In the genomic region with DNA sequence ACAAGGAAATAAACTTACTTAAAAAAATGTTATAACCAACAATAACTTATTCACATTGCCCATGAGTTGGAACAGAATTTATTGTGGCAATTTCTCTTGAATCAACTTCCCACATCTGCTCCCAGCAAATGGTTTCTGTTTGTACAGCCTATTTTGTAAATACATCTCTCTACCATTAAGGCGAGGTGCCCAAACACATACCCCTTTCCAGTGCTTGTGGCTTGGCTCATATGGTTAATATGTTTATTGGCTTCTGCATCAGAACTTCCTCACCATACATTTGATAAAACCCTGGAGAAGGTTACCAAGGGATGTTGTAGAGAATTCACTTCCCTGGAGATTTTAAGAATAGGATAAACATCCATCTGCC, we compare ENCODE assay signal across 9 cellular contexts.
DNase-seq lines count a peak whose midpoint lies in the region; TF ChIP-seq lines count a peak whose summit lies in the region.
"Had no signal": no experiment of that assay in that cellular context is flagged by ENCODE, and none has a peak within 500 bp of the region (broad histone marks: within the 10 kb centered on the region; RNA-seq: fewer than 3 reads in every experiment).

No MANE protein-coding gene starts in this region.

- H3K4me2 ChIP-seq in H9 (ENCODE audit: insufficient read depth, insufficient read length, low read length) (peak overlapping the region; percentile 47), PC-9 (peak overlapping the region; percentile 92), smooth muscle cell (peak overlapping the region; percentile 99)

- peak overlapping the region; percentile 83 to 100; a peak in 4 of 5 replicates for H3K4me3 Mint-ChIP-seq in H9
- peak overlapping the region in 3 of 8 donors; percentile 2 to 7 (median 5) for H3K4me3 Mint-ChIP-seq in CD4-positive, alpha-beta memory T cell

- peaks cover 28% of the 10 kb centered on the region; the same call in 1 of the 2 replicates for H3K79me2 ChIP-seq in H9 (ENCODE audit: insufficient read depth, low read length)
- H3K79me2 ChIP-seq in PC-9 (ENCODE audit: low read depth): peaks cover 77% of the 10 kb centered on the region
- H3K79me2 ChIP-seq in smooth muscle cell (ENCODE audit: low read depth): peaks cover 56% of the 10 kb centered on the region

- H2BK120ac ChIP-seq in H9 (ENCODE audit: low read depth, low read length, poor library complexity, severe bottlenecking): no peak overlapping the region

- no peak overlapping the region for H2BK12ac ChIP-seq in H9 (ENCODE audit: insufficient read length, low read depth, low read length)

- H3K9me3 ChIP-seq in H9 (ENCODE audit: control insufficient read depth, low read depth, low read length) (no peaks in the 10 kb centered on the region), PC-9 (ENCODE audit: insufficient read depth, low read depth) (no peaks in the 10 kb centered on the region), smooth muscle cell (replicated peaks; ENCODE audit: low read depth) (no peaks in the 10 kb centered on the region), tibial nerve (no peaks in the 10 kb centered on the region)
- no peaks in the 10 kb centered on the region for H3K9me3 ChIP-seq in CD4-positive, alpha-beta memory T cell (ENCODE audit: control insufficient read depth in 1 of 2, low read length in 2 of 2)

- no peak overlapping the region for H3K27ac ChIP-seq in H9 (ENCODE audit: insufficient read length, low read depth, low read length)
- peak overlapping the region; percentile 78 for H3K27ac ChIP-seq in PC-9
- H3K27ac ChIP-seq in smooth muscle cell (ENCODE audit: low read depth): peak overlapping the region; percentile 4
- H3K27ac ChIP-seq in tibial nerve: peak overlapping the region in 2 of 4 donors; percentile 74 to 85
- no peak overlapping the region for H3K27ac ChIP-seq in CD4-positive, alpha-beta memory T cell (ENCODE audit: low read depth, low read length)

- H3K79me1 ChIP-seq in H9 (ENCODE audit: insufficient read depth, low read depth, low read length, poor library complexity, severe bottlenecking): peaks cover 4% of the 10 kb centered on the region

- CTCF ChIA-PET in PC-9 (lab: Charles Lee): no interaction called here
- CTCF ChIA-PET in CD4-positive, alpha-beta memory T cell (lab: Charles Lee; ENCODE audit: partially characterized antibody): no interaction called here

- H2BK5ac ChIP-seq in H9 (ENCODE audit: insufficient read length, low read length): no peak overlapping the region

- peaks cover 8% of the 10 kb centered on the region for H3K23me2 ChIP-seq in H9 (ENCODE audit: insufficient read length, low read depth, low read length, poor library complexity, severe bottlenecking)

- H3K4me3 ChIP-seq in PC-9 (peak overlapping the region; percentile 92), fibroblast of villous mesenchyme (ENCODE audit: low read depth, low read length) (peak overlapping the region; percentile 78), smooth muscle cell (peak overlapping the region; percentile 90), tibial nerve (no peak overlapping the region)
- no peak overlapping the region for H3K4me3 ChIP-seq in CD4-positive, alpha-beta memory T cell (ENCODE audit: low read length in 2 of 2)

- no peaks in the 10 kb centered on the region for H3K36me3 ChIP-seq in PC-9 (ENCODE audit: low read depth)
- H3K36me3 ChIP-seq in smooth muscle cell (ENCODE audit: low read depth): no peaks in the 10 kb centered on the region
- H3K36me3 ChIP-seq in tibial nerve: no peaks in the 10 kb centered on the region
- H3K36me3 ChIP-seq in CD4-positive, alpha-beta memory T cell (ENCODE audit: insufficient read depth, low read length): no peaks in the 10 kb centered on the region

- BruUV-seq in PC-9 (replicated peaks; lab: Mats Ljungman, UMichigan): no TSS peak

- no peak overlapping the region for H3T11ph ChIP-seq in H9 (ENCODE audit: low read length)

- TF ChIP-seq POLR2A in tibial nerve (IDR thresholded peaks at IDR 0.05): no peak

- POLR2A ChIA-PET in PC-9 (lab: Charles Lee; ENCODE audit: unreplicated experiment): interaction anchor here (0.7 kb wide), 1 partner anchor 436 kb away, joined by 6 read pairs; no protein-coding TSS in a partner anchor
- POLR2A ChIA-PET in CD4-positive, alpha-beta memory T cell (lab: Charles Lee; ENCODE audit: partially characterized antibody): no interaction called here

- no peak overlapping the region for H4K8ac ChIP-seq in H9 (replicated peaks; ENCODE audit: insufficient read length, low read depth, low read length)

- no CpG with 5 or more reads among the region's 1 CpG for WGBS in H9 (ENCODE audit: extremely low coverage, insufficient read length, low lambda C conversion rate)
- 72% methylated on average over 1 of the region's 1 CpG for WGBS in smooth muscle cell (ENCODE audit: low lambda C conversion rate)
- WGBS in tibial nerve, 2 donors: 92 to 93% methylated on average over 1 of the region's 1 CpG

- no peak overlapping the region for H3K14ac ChIP-seq in H9 (ENCODE audit: insufficient read depth, low read length)

- H2BK20ac ChIP-seq in H9 (ENCODE audit: low read depth, low read length, poor library complexity, severe bottlenecking): no peak overlapping the region

- H3K56ac ChIP-seq in H9 (ENCODE audit: insufficient read length, low read depth, low read length): no peak overlapping the region

- no peak overlapping the region for H3K23ac ChIP-seq in H9 (ENCODE audit: insufficient read length, low read depth, low read length)

- H3K27ac Mint-ChIP-seq in H9: no peak overlapping the region
- H3K27ac Mint-ChIP-seq in CD4-positive, alpha-beta memory T cell: no peak overlapping the region
- H3K27ac Mint-ChIP-seq: immature natural killer cell had no signal

- H3K4me1 Mint-ChIP-seq in H9: peaks cover 50 to 56% of the 10 kb centered on the region in 2 experiments
- peaks cover 12 to 25% (median 15%) of the 10 kb centered on the region in 4 donors for H3K4me1 Mint-ChIP-seq in CD4-positive, alpha-beta memory T cell

- DNase-seq in H9 (no peak), PC-9 (no peak), fibroblast of villous mesenchyme (ENCODE audit: low read depth) (peak; percentile 52), smooth muscle cell (lab: John Stamatoyannopoulos, UW; ENCODE audit: unreplicated experiment) (no peak), tibial nerve (ENCODE audit: low spot score in 2 of 2) (no peak), NCI-H2196 treated with DMSO at 0.1 percent for 48 hours (lab: John Stamatoyannopoulos, UW; ENCODE audit: unreplicated experiment) (no peak)
- no peak for DNase-seq in CD4-positive, alpha-beta memory T cell
- DNase-seq: activated effector memory CD4-positive, alpha-beta T cell treated with Interleukin-2 at 50 U/mL for 16 hours; immature natural killer cell had no signal

- TF ChIP-seq CTCF in H9 (conservative IDR thresholded peaks at IDR 0.05): no peak
- TF ChIP-seq CTCF in PC-9 (conservative IDR thresholded peaks at IDR 0.05): no peak
- TF ChIP-seq CTCF in fibroblast of villous mesenchyme (IDR thresholded peaks at IDR 0.05; ENCODE audit: insufficient read depth, low read depth, low read length): no peak
- no peak for TF ChIP-seq CTCF in smooth muscle cell (IDR thresholded peaks at IDR 0.05; ENCODE audit: borderline replicate concordance, insufficient read depth, poor library complexity, severe bottlenecking)
- TF ChIP-seq CTCF in tibial nerve (IDR thresholded peaks at IDR 0.05): no peak

- H3F3A ChIP-seq in PC-9 (ENCODE audit: insufficient read depth, low read depth): peaks cover 19% of the 10 kb centered on the region
- H3F3A ChIP-seq in smooth muscle cell (ENCODE audit: low read depth): no peaks in the 10 kb centered on the region

- H4K91ac ChIP-seq in H9 (ENCODE audit: insufficient read length, low read depth, low read length): no peak overlapping the region

- peaks cover 0 to 6% (median 3%) of the 10 kb centered on the region in 3 experiments; a peak in 1 of 7 replicates for H3K36me3 Mint-ChIP-seq in H9 (ENCODE audit: insufficient read depth in 1 of 3, low read depth in 3 of 3)
- H3K36me3 Mint-ChIP-seq in CD4-positive, alpha-beta memory T cell: no peaks in the 10 kb centered on the region

- H2AK5ac ChIP-seq in H9 (ENCODE audit: insufficient read length, low read length): no peak overlapping the region

- no peaks in the 10 kb centered on the region; the same call in 1 of the 2 replicates for H3K27me3 ChIP-seq in H9 (ENCODE audit: insufficient read depth, low read length)
- no peaks in the 10 kb centered on the region for H3K27me3 ChIP-seq in PC-9 (ENCODE audit: insufficient read depth, low read depth)
- H3K27me3 ChIP-seq in smooth muscle cell (ENCODE audit: low read depth): no peaks in the 10 kb centered on the region
- no peaks in the 10 kb centered on the region for H3K27me3 ChIP-seq in tibial nerve
- peaks cover 16% of the 10 kb centered on the region for H3K27me3 ChIP-seq in CD4-positive, alpha-beta memory T cell (ENCODE audit: insufficient read depth, low read length)

- H4K20me1 ChIP-seq in H9 (ENCODE audit: control insufficient read depth, insufficient read depth, insufficient read length) (no peaks in the 10 kb centered on the region), PC-9 (ENCODE audit: insufficient read depth) (no peaks in the 10 kb centered on the region), smooth muscle cell (ENCODE audit: low read depth) (no peaks in the 10 kb centered on the region)

- H2BK15ac ChIP-seq in H9 (ENCODE audit: low read depth, low read length): no peak overlapping the region

- H3K9ac ChIP-seq in H9 (ENCODE audit: extremely low read depth, insufficient read length, low read length): no peak overlapping the region
- peak overlapping the region; percentile 75 for H3K9ac ChIP-seq in smooth muscle cell (ENCODE audit: low read depth)

- H2AFZ ChIP-seq in H9 (ENCODE audit: low read length) (no peak overlapping the region), PC-9 (no peak overlapping the region), smooth muscle cell (ENCODE audit: low read depth) (no peak overlapping the region)

- no peak overlapping the region for H3K4ac ChIP-seq in H9 (ENCODE audit: low read depth, low read length)

- H3K18ac ChIP-seq in H9 (ENCODE audit: insufficient read length, low read depth, low read length): no peak overlapping the region

- no peak for TF ChIP-seq EP300 in tibial nerve (IDR thresholded peaks at IDR 0.05)

- intact Hi-C loops in PC-9 (cut with micrococcal nuclease; ENCODE audit: unreplicated experiment): loop anchor here (1.0 kb wide), 1 partner anchor 13 kb away; no protein-coding TSS in a partner anchor
- intact Hi-C loops in CD4-positive, alpha-beta memory T cell (cut with micrococcal nuclease): no loop called here

- no peaks in the 10 kb centered on the region for H3K9me3 Mint-ChIP-seq in H9
- H3K9me3 Mint-ChIP-seq in CD4-positive, alpha-beta memory T cell: no peaks in the 10 kb centered on the region

- H4K5ac ChIP-seq in H9 (ENCODE audit: insufficient read length, low read depth, low read length): no peak overlapping the region

- H3K27me3 Mint-ChIP-seq in H9 (ENCODE audit: low read depth): peaks cover 5% of the 10 kb centered on the region; the same call in 1 of the 2 replicates
- peaks cover 60 to 61% of the 10 kb centered on the region in 2 donors for H3K27me3 Mint-ChIP-seq in CD4-positive, alpha-beta memory T cell

- no peaks in the 10 kb centered on the region for H3K9me2 ChIP-seq in PC-9 (ENCODE audit: insufficient read depth)

- H3K4me1 ChIP-seq in H9 (ENCODE audit: insufficient read depth, low read length): peaks cover 13% of the 10 kb centered on the region
- peaks cover 43% of the 10 kb centered on the region for H3K4me1 ChIP-seq in PC-9 (replicated peaks; ENCODE audit: insufficient read depth)
- peaks cover 32% of the 10 kb centered on the region for H3K4me1 ChIP-seq in smooth muscle cell (ENCODE audit: low read depth)
- H3K4me1 ChIP-seq in tibial nerve: peaks cover 0 to 46% (median 7%) of the 10 kb centered on the region in 4 donors
- H3K4me1 ChIP-seq in CD4-positive, alpha-beta memory T cell (ENCODE audit: insufficient read depth, low read length): peaks cover 18% of the 10 kb centered on the region

Comparison
In these comparisons a context has a peak if more than half of its experiments do, and no peak if none do; other contexts are left out.
1. H3K27ac ChIP-seq: peak in PC-9 (single experiment) and smooth muscle cell (single experiment); none in H9 (single experiment) and CD4-positive, alpha-beta memory T cell (single experiment).
2. H3K4me2 ChIP-seq: peak in every context shown above with its lines; median percentile 99 in smooth muscle cell; 92 in PC-9; 47 in H9.
3. H3K4me3 ChIP-seq: peak in PC-9 (single experiment), fibroblast of villous mesenchyme (single experiment) and smooth muscle cell (single experiment); none in tibial nerve (0 of 4) and CD4-positive, alpha-beta memory T cell (0 of 2).